In genomic region chr9:128910906-128911305, GRCh38 we compare ENCODE assay signal across 9 cellular contexts. TPM values are rescaled to one million over a fixed set of nuclear protein-coding genes. Genes with fewer than 3 reads are reported as not detected.
DNase-seq lines count a peak whose midpoint lies in the region; ATAC-seq and TF ChIP-seq lines count a peak whose summit lies in the region.
"Had no signal": no experiment of that assay in that cellular context is flagged by ENCODE, and none has a peak within 500 bp of the region (broad histone marks: within the 10 kb centered on the region; RNA-seq: fewer than 3 reads in every experiment).

No MANE protein-coding gene starts in this region.

- peaks cover 42 to 96% (median 85%) of the 10 kb centered on the region in 11 experiments for H3K36me3 ChIP-seq in BLaER1 treated with 17β-estradiol and CSF1 and Interleukin-3, amounts not matched to agents 10 nM and 100 nM
- H3K36me3 ChIP-seq in Peyer's patch = peaks cover 0 to 41% (median 0%) of the 10 kb centered on the region in 3 donors
- peaks cover 26 to 84% (median 44%) of the 10 kb centered on the region in 3 donors for H3K36me3 ChIP-seq in esophagus squamous epithelium

- no peaks in the 10 kb centered on the region for H3K27me3 Mint-ChIP-seq in progenitor cell of endocrine pancreas

- no peaks in the 10 kb centered on the region for H3K9me3 Mint-ChIP-seq in progenitor cell of endocrine pancreas (ENCODE audit: low read depth)

- H3K4me3 Mint-ChIP-seq in progenitor cell of endocrine pancreas (ENCODE audit: low read depth) = no peak overlapping the region

- H3K36me3 Mint-ChIP-seq in progenitor cell of endocrine pancreas (ENCODE audit: insufficient read depth) = peaks cover 20% of the 10 kb centered on the region

- intact Hi-C loops in esophagus squamous epithelium (cut with DNase I) = no loop called here

- TF ChIP-seq CTCF in Peyer's patch (IDR thresholded peaks at IDR 0.05) (no peak), esophagus squamous epithelium (IDR thresholded peaks at IDR 0.05) (no peak), progenitor cell of endocrine pancreas (IDR thresholded peaks at IDR 0.05; ENCODE audit: unreplicated experiment) (no peak)

- ATAC-seq in HG02623 (IDR thresholded peaks at IDR 0.05; ENCODE audit: unreplicated experiment) (no peak), GM18498 (IDR thresholded peaks at IDR 0.05; ENCODE audit: unreplicated experiment) (no peak), GM19035 (IDR thresholded peaks at IDR 0.05; ENCODE audit: unreplicated experiment) (no peak)

- TF ChIP-seq POLR2A in Peyer's patch (IDR thresholded peaks at IDR 0.05) (no peak), esophagus squamous epithelium (IDR thresholded peaks at IDR 0.05) (no peak)

- no peaks in the 10 kb centered on the region for H3K27me3 ChIP-seq in BLaER1 treated with 17β-estradiol and CSF1 and Interleukin-3, amounts not matched to agents 10 nM and 100 nM
- no peaks in the 10 kb centered on the region for H3K27me3 ChIP-seq in Peyer's patch
- no peaks in the 10 kb centered on the region for H3K27me3 ChIP-seq in esophagus squamous epithelium

- peak overlapping the region; percentile 65 for H3K27ac Mint-ChIP-seq in progenitor cell of endocrine pancreas

- peaks cover 27 to 92% (median 69%) of the 10 kb centered on the region in 11 experiments; a peak in 21 of 22 replicates for H4K20me1 ChIP-seq in BLaER1 treated with 17β-estradiol and CSF1 and Interleukin-3, amounts not matched to agents 10 nM and 100 nM

- peak overlapping the region in 1 of 10 experiments; percentile 15; a peak in 1 of 20 replicates for H3K4me3 ChIP-seq in BLaER1 treated with 17β-estradiol and CSF1 and Interleukin-3, amounts not matched to agents 10 nM and 100 nM
- no peak overlapping the region for H3K4me3 ChIP-seq in Peyer's patch
- peak overlapping the region in 1 of 4 donors; percentile 35 for H3K4me3 ChIP-seq in esophagus squamous epithelium

- 60 to 100% methylated on average over 1 of the region's 6 CpGs for WGBS in esophagus squamous epithelium, 2 donors

- H3K27ac ChIP-seq in BLaER1 treated with 17β-estradiol and CSF1 and Interleukin-3, amounts not matched to agents 10 nM and 100 nM = peak overlapping the region in 3 of 11 experiments; percentile 40 to 58 (median 48); a peak in 4 of 22 replicates
- H3K27ac ChIP-seq in Peyer's patch = peak overlapping the region in 3 of 4 donors; percentile 20 to 68 (median 62)
- peak overlapping the region; percentile 74 to 93 (median 91) for H3K27ac ChIP-seq in esophagus squamous epithelium

- H3K9me3 ChIP-seq in BLaER1 treated with 17β-estradiol and CSF1 and Interleukin-3, amounts not matched to agents 10 nM and 100 nM (replicated peaks in 1 of 11) = no peaks in the 10 kb centered on the region
- no peaks in the 10 kb centered on the region for H3K9me3 ChIP-seq in Peyer's patch
- no peaks in the 10 kb centered on the region for H3K9me3 ChIP-seq in esophagus squamous epithelium

- peak overlapping the region in 7 of 11 experiments; percentile 23 to 60 (median 38); a peak in 5 of 22 replicates for H3K9ac ChIP-seq in BLaER1 treated with 17β-estradiol and CSF1 and Interleukin-3, amounts not matched to agents 10 nM and 100 nM

- H3K4me2 ChIP-seq in BLaER1 treated with 17β-estradiol and CSF1 and Interleukin-3, amounts not matched to agents 10 nM and 100 nM = peak overlapping the region; percentile 17 to 85 (median 72); a peak in 19 of 22 replicates

- DNase-seq in Peyer's patch (no peak), esophagus squamous epithelium (lab: John Stamatoyannopoulos, UW) (no peak), progenitor cell of endocrine pancreas (ENCODE audit: low spot score, unreplicated experiment) (no peak), NCI-H82 treated with DMSO at 0.1 percent for 48 hours (lab: John Stamatoyannopoulos, UW; ENCODE audit: unreplicated experiment) (no peak)
- DNase-seq: activated CD4-positive, CD25-positive, alpha-beta regulatory T cell treated with anti-CD3 and anti-CD28 coated beads, Interleukin-2, amount 50 U/mL, for 72 hours had no signal

- H3K4me1 Mint-ChIP-seq in progenitor cell of endocrine pancreas (ENCODE audit: low read depth) = peaks cover 21% of the 10 kb centered on the region

- H3K4me1 ChIP-seq in BLaER1 treated with 17β-estradiol and CSF1 and Interleukin-3, amounts not matched to agents 10 nM and 100 nM = peaks cover 19 to 52% (median 31%) of the 10 kb centered on the region in 10 experiments
- H3K4me1 ChIP-seq in Peyer's patch = peaks cover 0 to 35% (median 0%) of the 10 kb centered on the region in 4 donors
- H3K4me1 ChIP-seq in esophagus squamous epithelium = peaks cover 29 to 71% (median 63%) of the 10 kb centered on the region in 3 donors

RNA-seq across cellular contexts. Expression of gene PHYHD1, which starts 9.9 kb away (rescaled TPM):
- total RNA-seq in Peyer's patch = 10 to 100 TPM in 1 of 4 donors, 1 to 10 TPM in 2, not detected in 1; 4.4 to 23.9 (median 7.5) TPM
- 10 to 100 TPM in 3 of 4 donors, 1 to 10 TPM in 1; 3.7 to 34.0 (median 23.0) TPM for total RNA-seq in esophagus squamous epithelium
- 19.9 and 21.3 TPM in 2 replicates for total RNA-seq in progenitor cell of endocrine pancreas

RNA-seq across cellular contexts. Expression of gene LRRC8A, which starts 29.0 kb away (rescaled TPM):
- 10 to 100 TPM; 20.0 to 39.2 (median 27.0) TPM for total RNA-seq in Peyer's patch
- 100 to 1,000 TPM in 3 of 4 donors, 10 to 100 TPM in 1; 70.0 to 153 (median 122) TPM for total RNA-seq in esophagus squamous epithelium
- total RNA-seq in progenitor cell of endocrine pancreas = 38.2 and 38.8 TPM in 2 replicates

RNA-seq across cellular contexts. Expression of gene KYAT1, which starts 29.2 kb away (rescaled TPM):
- total RNA-seq in Peyer's patch (10 to 100 TPM in 1 of 4 donors, 1 to 10 TPM in 3; 4.6 to 14.9 (median 8.7) TPM), esophagus squamous epithelium (1 to 10 TPM; 4.0 to 9.4 (median 5.7) TPM), progenitor cell of endocrine pancreas (11.5 and 11.7 TPM in 2 replicates)

RNA-seq across cellular contexts. Expression of gene DOLK, which starts 36.5 kb away (rescaled TPM):
- total RNA-seq in Peyer's patch (10 to 100 TPM in 2 of 4 donors, 1 to 10 TPM in 2; 4.1 to 12.3 (median 10.6) TPM), esophagus squamous epithelium (10 to 100 TPM; 12.8 to 21.2 (median 16.2) TPM), progenitor cell of endocrine pancreas (15.5 and 16.3 TPM in 2 replicates)

RNA-seq across cellular contexts. Expression of gene NUP188, which starts 36.6 kb away (rescaled TPM):
- total RNA-seq in Peyer's patch (100 to 1,000 TPM in 1 of 4 donors, 10 to 100 TPM in 3; 28.2 to 101 (median 47.9) TPM), esophagus squamous epithelium (10 to 100 TPM; 61.0 to 78.6 (median 67.1) TPM), progenitor cell of endocrine pancreas (68.3 and 74.8 TPM in 2 replicates)
